In genomic region chr20:15494841-15495240, GRCh38 we compare ENCODE assay signal across 21 cellular contexts.
"Had no signal": no experiment of that assay in that cellular context is flagged by ENCODE, and none has a peak within 500 bp of the region (broad histone marks: within the 10 kb centered on the region; RNA-seq: fewer than 3 reads in every experiment).

No MANE protein-coding gene starts in this region.

- H3K4me2 ChIP-seq: SK-N-SH had no signal

- H3K27ac ChIP-seq: RWPE1 had no signal

- H3K36me3 ChIP-seq: MG63 had no signal

- H3K4me3 ChIP-seq: MG63 had no signal

- ATAC-seq: HepG2 had no signal

- DNase-seq: IMR-90, Karpas-422, KG1, MG63, NCI-H1092, NCI-H1105 treated with DMSO at 0.1 percent for 48 hours, NCI-H1417 treated with DMSO at 0.1 percent for 48 hours, NCI-H1694 treated with DMSO at 0.1 percent for 48 hours, NCI-H2029, NCI-H2081 treated with DMSO at 0.1 percent for 48 hours, NCI-H2171, NCI-H226, NCI-H446, NCI-H510A, NCI-H524 treated with DMSO at 0.1 percent for 48 hours, NCI-H69, NCI-H774, SHP77, SK-N-SH had no signal

- H3K27me3 ChIP-seq: MG63 had no signal

- FAIRE-seq: HepG2 had no signal

- H3K9ac ChIP-seq: SK-N-SH had no signal

- H3K9me3 ChIP-seq: MG63, SK-N-SH had no signal
